Comparison of ENCODE assay signal across 11 cellular contexts in the genomic region with DNA sequence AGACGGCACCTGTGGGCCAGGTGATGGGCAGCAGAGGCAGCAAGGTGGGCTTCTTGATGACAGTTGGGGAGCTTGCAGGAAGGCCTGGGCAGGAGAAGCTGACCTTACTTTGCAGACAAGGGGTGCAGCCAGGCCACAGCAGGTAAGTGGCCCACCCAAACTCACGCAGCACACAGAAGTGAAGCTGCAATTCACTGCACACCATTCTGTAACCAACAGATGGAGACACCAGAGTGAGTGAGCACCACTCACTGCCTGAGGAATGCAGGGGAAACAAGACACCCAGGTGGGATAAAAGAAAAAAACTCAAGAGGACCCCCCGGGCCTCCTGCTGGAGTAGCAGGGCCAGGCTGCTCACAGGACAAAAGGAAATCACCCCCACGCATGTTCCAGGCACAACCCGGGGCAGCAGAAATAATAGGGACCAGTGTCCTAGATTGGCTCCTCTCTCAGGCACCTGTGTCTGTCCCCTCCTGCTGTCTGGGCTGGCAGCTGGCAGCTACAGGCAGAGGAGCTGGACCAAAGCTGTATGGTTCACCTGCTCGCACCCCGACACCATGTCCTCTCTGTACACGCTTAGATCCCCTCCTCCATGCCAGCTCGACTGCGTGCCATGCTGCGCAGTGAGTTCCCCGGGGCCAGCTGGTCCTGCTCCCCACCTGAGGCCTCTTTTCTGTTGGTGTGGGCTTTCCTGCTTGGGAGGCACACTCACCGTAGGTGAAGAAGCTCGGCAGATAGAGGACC. TPM values are rescaled to one million over a fixed set of nuclear protein-coding genes. Genes with fewer than 3 reads are reported as not detected.
DNase-seq lines count a peak whose midpoint lies in the region; ATAC-seq and TF ChIP-seq lines count a peak whose summit lies in the region.
"Had no signal": no experiment of that assay in that cellular context is flagged by ENCODE, and none has a peak within 500 bp of the region (broad histone marks: within the 10 kb centered on the region; RNA-seq: fewer than 3 reads in every experiment).

No MANE protein-coding gene starts in this region.

- no peak overlapping the region for H2BK120ac ChIP-seq in mesenchymal stem cell (ENCODE audit: low read depth, low read length)

- TF ChIP-seq CTCF in BE2C (IDR thresholded peaks at IDR 0.05; ENCODE audit: low read depth, low read length) (0 out of 2 replicates have a peak, but pooled peaks have one; percentile 9), DND-41 (IDR thresholded peaks at IDR 0.05; ENCODE audit: borderline replicate concordance, extremely low read depth, low read length, poor library complexity, severe bottlenecking) (no peak), Panc1 (IDR thresholded peaks at IDR 0.05) (0 out of 2 replicates have a peak, but pooled peaks have one; percentile 27)

- intact Hi-C loops in Panc1 (cut with micrococcal nuclease; ENCODE audit: unreplicated experiment): loop anchor here (10.0 kb wide), 1 partner anchor 96 kb away; a partner anchor contains a TSS

- H4K91ac ChIP-seq in mesenchymal stem cell (ENCODE audit: low read length): no peak overlapping the region

- CTCF ChIA-PET in Panc1 (lab: Charles Lee): interaction anchor here (1.1 kb wide), 1 partner anchor 67 kb away, joined by 7 read pairs; no protein-coding TSS in a partner anchor

- H3K79me1 ChIP-seq in mesenchymal stem cell (replicated peaks; ENCODE audit: low read length, poor library complexity, severe bottlenecking): peaks cover 26% of the 10 kb centered on the region

- peak overlapping the region in 1 of 2 experiments; percentile 47 for H3K23ac ChIP-seq in mesenchymal stem cell (ENCODE audit: low read length in 2 of 2)

- peaks cover 90% of the 10 kb centered on the region for H3K79me2 ChIP-seq in DND-41 (ENCODE audit: insufficient read depth, low read length)

- no peak overlapping the region for H2BK12ac ChIP-seq in mesenchymal stem cell (ENCODE audit: low read length in 2 of 2)

- H3K4me3 ChIP-seq in BE2C (ENCODE audit: low read depth, low read length) (no peak overlapping the region), DND-41 (ENCODE audit: low read depth in 1 of 2, low read length in 2 of 2) (no peak overlapping the region), Panc1 (ENCODE audit: low read depth in 2 of 2, low read length in 2 of 2) (no peak overlapping the region), mesenchymal stem cell (ENCODE audit: insufficient read depth in 1 of 2, low read depth in 1 of 2, low read length in 2 of 2) (no peak overlapping the region)

- H2AK5ac ChIP-seq in mesenchymal stem cell (ENCODE audit: low read length, severe bottlenecking): no peak overlapping the region

- peaks cover 83% of the 10 kb centered on the region for H4K20me1 ChIP-seq in DND-41 (ENCODE audit: insufficient read depth, low read length)

- H3K18ac ChIP-seq in mesenchymal stem cell (ENCODE audit: low read depth in 1 of 2, low read length in 2 of 2): no peak overlapping the region

- 90% methylated on average over 14 of the region's 14 CpGs for WGBS in mesenchymal stem cell

- no peak overlapping the region for H3K4ac ChIP-seq in mesenchymal stem cell (ENCODE audit: low read depth in 1 of 2, low read length in 2 of 2)

- H3K14ac ChIP-seq in mesenchymal stem cell (ENCODE audit: low read length in 2 of 2): no peak overlapping the region

- DNase-seq in BE2C (no peak), DND-41 (no peak), Panc1 (ENCODE audit: low read depth, low spot score) (no peak), mesenchymal stem cell (no peak), GF-D8 (lab: John Stamatoyannopoulos, UW) (no peak), SW480 (ENCODE audit: low spot score) (no peak), NCI-H1105 treated with DMSO at 0.1 percent for 48 hours (lab: John Stamatoyannopoulos, UW) (no peak)
- DNase-seq in stimulated activated naive CD4-positive, alpha-beta T cell (lab: John Stamatoyannopoulos, UW): no peak
- DNase-seq: activated CD4-positive, alpha-beta T cell treated with anti-CD3 and anti-CD28 coated beads for 36 hours had no signal

- H3K27ac ChIP-seq in DND-41 (ENCODE audit: low read length) (no peak overlapping the region), Panc1 (ENCODE audit: low read length) (no peak overlapping the region), mesenchymal stem cell (ENCODE audit: low read length, poor library complexity, severe bottlenecking) (no peak overlapping the region)
- H3K27ac ChIP-seq: neutrophil had no signal

- no peak overlapping the region for H4K8ac ChIP-seq in mesenchymal stem cell (ENCODE audit: low read length)

- peak overlapping the region; percentile 28; the same call in 1 of the 2 replicates for H3K4me2 ChIP-seq in DND-41 (ENCODE audit: insufficient read depth, low read length)
- H3K4me2 ChIP-seq in mesenchymal stem cell (ENCODE audit: low read length, poor library complexity, severe bottlenecking): no peak overlapping the region

- no TSS peak for BruUV-seq in Panc1 (replicated peaks; lab: Mats Ljungman, UMichigan)

- H3K36me3 ChIP-seq in BE2C (peaks cover 28% of the 10 kb centered on the region), DND-41 (ENCODE audit: insufficient read depth, low read length) (peaks cover 72% of the 10 kb centered on the region), Panc1 (ENCODE audit: control insufficient read depth, insufficient read depth, low read length) (peaks cover 13% of the 10 kb centered on the region; the same call in 1 of the 2 replicates), mesenchymal stem cell (ENCODE audit: control insufficient read depth in 1 of 2, insufficient read depth in 2 of 2, low read depth in 1 of 2, low read length in 2 of 2) (peaks cover 34 to 40% of the 10 kb centered on the region in 2 experiments)

- H2BK15ac ChIP-seq in mesenchymal stem cell (ENCODE audit: low read depth, poor library complexity, severe bottlenecking): no peak overlapping the region

- no peak overlapping the region for H2BK5ac ChIP-seq in mesenchymal stem cell (ENCODE audit: low read depth, low read length, poor library complexity, severe bottlenecking)

- peaks cover 3% of the 10 kb centered on the region; the same call in 1 of the 2 replicates for H3K4me1 ChIP-seq in BE2C
- peaks cover 33% of the 10 kb centered on the region for H3K4me1 ChIP-seq in DND-41 (ENCODE audit: insufficient read depth, low read length)
- peaks cover 24% of the 10 kb centered on the region for H3K4me1 ChIP-seq in Panc1 (ENCODE audit: control insufficient read depth, insufficient read depth, low read length)
- peaks cover 17% of the 10 kb centered on the region for H3K4me1 ChIP-seq in mesenchymal stem cell (ENCODE audit: control insufficient read depth, insufficient read depth, low read depth, low read length)

- POLR2A ChIA-PET in Panc1 (lab: Charles Lee): no interaction called here

- in situ Hi-C loops in Panc1 (cut with HindIII; ENCODE audit: low pct_unique_long_range_greater_than_20kb, low sequenced_read_pairs): no loop called here

- no peak overlapping the region for H3K9ac ChIP-seq in DND-41 (ENCODE audit: low read depth, low read length)
- H3K9ac ChIP-seq in mesenchymal stem cell (ENCODE audit: low read length): peak overlapping the region; percentile 4

- H3K9me3 ChIP-seq in BE2C (no peaks in the 10 kb centered on the region), DND-41 (ENCODE audit: insufficient read depth, low read length, severe bottlenecking) (no peaks in the 10 kb centered on the region), Panc1 (ENCODE audit: control insufficient read depth, insufficient read depth, low read depth, low read length) (no peaks in the 10 kb centered on the region), mesenchymal stem cell (ENCODE audit: control insufficient read depth, low read length) (no peaks in the 10 kb centered on the region)
- H3K9me3 ChIP-seq: neutrophil had no signal

- ATAC-seq in DND-41 (ENCODE audit: insufficient read depth, low read depth) (no peak), Panc1 (no peak)
- ATAC-seq: activated CD4-positive, alpha-beta T cell treated with anti-CD3 and anti-CD28 coated beads for 36 hours; activated naive CD4-positive, alpha-beta T cell treated with anti-CD3 and anti-CD28 coated beads, Interleukin-2, amount 50 U/mL, for 72 hours had no signal

- H2AFZ ChIP-seq in DND-41 (ENCODE audit: low read depth, low read length) (no peak overlapping the region), mesenchymal stem cell (ENCODE audit: low read depth, low read length) (no peak overlapping the region)

- no peaks in the 10 kb centered on the region for H3K27me3 ChIP-seq in BE2C
- H3K27me3 ChIP-seq in DND-41 (ENCODE audit: insufficient read depth, low read length, poor library complexity): no peaks in the 10 kb centered on the region
- H3K27me3 ChIP-seq in Panc1 (ENCODE audit: control insufficient read depth, insufficient read depth, low read length): no peaks in the 10 kb centered on the region
- no peaks in the 10 kb centered on the region for H3K27me3 ChIP-seq in mesenchymal stem cell (ENCODE audit: control insufficient read depth in 1 of 2, insufficient read depth in 1 of 2, low read length in 2 of 2)
- H3K27me3 ChIP-seq: neutrophil had no signal

RNA-seq across cellular contexts. Expression of a gene that starts 4.9 kb away (rescaled TPM):
- 205 TPM for polyA plus RNA-seq in BE2C (2012; ENCODE audit: insufficient read depth, insufficient read length, low read depth)
- 223 TPM for total RNA-seq in Panc1 (2021; ENCODE audit: unreplicated experiment)
- polyA plus RNA-seq in Panc1 (2012; ENCODE audit: insufficient read length): 267 TPM
- 154 TPM for polyA plus RNA-seq in mesenchymal stem cell (2013, experiment 1 of 2)
- polyA plus RNA-seq in mesenchymal stem cell (2013, experiment 2 of 2): 157 TPM

RNA-seq across cellular contexts. Expression of a gene that starts 24.4 kb away (rescaled TPM):
- not detected for polyA plus RNA-seq in BE2C (2012; ENCODE audit: insufficient read depth, insufficient read length, low read depth)
- 0.10 TPM for total RNA-seq in Panc1 (2021; ENCODE audit: unreplicated experiment)
- polyA plus RNA-seq in Panc1 (2012; ENCODE audit: insufficient read length): 0.16 TPM
- 0.03 TPM for polyA plus RNA-seq in mesenchymal stem cell (2013, experiment 1 of 2)
- not detected for polyA plus RNA-seq in mesenchymal stem cell (2013, experiment 2 of 2)

RNA-seq across cellular contexts. Expression of a gene that starts 26.5 kb away (rescaled TPM):
- not detected for polyA plus RNA-seq in BE2C (2012; ENCODE audit: insufficient read depth, insufficient read length, low read depth)
- total RNA-seq in Panc1 (2021; ENCODE audit: unreplicated experiment): not detected
- polyA plus RNA-seq in Panc1 (2012; ENCODE audit: insufficient read length): not detected
- polyA plus RNA-seq in mesenchymal stem cell (2013, experiment 1 of 2): not detected
- polyA plus RNA-seq in mesenchymal stem cell (2013, experiment 2 of 2): not detected
